Comparison of ENCODE assay signal across 22 cellular contexts in genomic region chr20:45365444-45365970, GRCh38. TPM values are rescaled to one million over a fixed set of nuclear protein-coding genes. Genes with fewer than 3 reads are reported as not detected.
DNase-seq lines count a peak whose midpoint lies in the region; ATAC-seq lines count a peak whose summit lies in the region.
"Had no signal": no experiment of that assay in that cellular context is flagged by ENCODE, and none has a peak within 500 bp of the region (broad histone marks: within the 10 kb centered on the region; RNA-seq: fewer than 3 reads in every experiment).

No MANE protein-coding gene starts in this region.

- H3K27me3 ChIP-seq in CD4-positive, CD25-positive, alpha-beta regulatory T cell (ENCODE audit: control insufficient read depth, insufficient read depth, low read length): no peaks in the 10 kb centered on the region
- H3K27me3 ChIP-seq in naive thymus-derived CD4-positive, alpha-beta T cell (ENCODE audit: control insufficient read depth in 2 of 2, insufficient read depth in 2 of 2, low read length in 2 of 2): no peaks in the 10 kb centered on the region

- POLR2A ChIA-PET in T-cell (lab: Charles Lee): interaction anchor here in 1 of 2 donors (1.1 kb wide), 2 partner anchors 42 to 53 kb away, joined by 3 read pairs; no protein-coding TSS in a partner anchor
- POLR2A ChIA-PET in naive thymus-derived CD4-positive, alpha-beta T cell (lab: Charles Lee): interaction anchor here (0.6 to 6.1 kb wide), 5 partner anchors 7 to 71 kb away, joined by 3 to 96 read pairs (median 55); partner anchors contain the start of gene PIGT

- no peaks in the 10 kb centered on the region for H3K9me3 Mint-ChIP-seq in CD4-positive, CD25-positive, alpha-beta regulatory T cell
- H3K9me3 Mint-ChIP-seq in T-cell: no peaks in the 10 kb centered on the region
- peaks cover 0 to 4% (median 0%) of the 10 kb centered on the region in 11 donors for H3K9me3 Mint-ChIP-seq in naive thymus-derived CD4-positive, alpha-beta T cell
- H3K9me3 Mint-ChIP-seq: activated T-cell treated with anti-CD3 and anti-CD28 coated beads, Interleukin-2, amount 50 U/mL, for 4 hours; dendritic cell treated with granulocyte-macrophage colony-stimulating factor and Interleukin-4, amounts not matched to agents 40 ng/mL and 50 ng/mL, for 4 days had no signal

- peaks cover 44% of the 10 kb centered on the region for H3K4me1 ChIP-seq in CD4-positive, CD25-positive, alpha-beta regulatory T cell (ENCODE audit: control insufficient read depth, insufficient read depth, low read length, poor library complexity, severe bottlenecking)
- H3K4me1 ChIP-seq in naive thymus-derived CD4-positive, alpha-beta T cell (ENCODE audit: control insufficient read depth in 2 of 2, insufficient read depth in 2 of 2, low read length in 2 of 2): peaks cover 36 to 41% of the 10 kb centered on the region in 2 donors

- peak overlapping the region; percentile 44 to 76 (median 52) for H3K4me3 Mint-ChIP-seq in CD4-positive, CD25-positive, alpha-beta regulatory T cell
- peak overlapping the region in 2 of 3 donors; percentile 6 to 29 for H3K4me3 Mint-ChIP-seq in T-cell
- peak overlapping the region in 9 of 10 donors; percentile 3 to 98 (median 55) for H3K4me3 Mint-ChIP-seq in naive thymus-derived CD4-positive, alpha-beta T cell
- H3K4me3 Mint-ChIP-seq: dendritic cell treated with granulocyte-macrophage colony-stimulating factor and Interleukin-4, amounts not matched to agents 40 ng/mL and 50 ng/mL, for 4 days had no signal

- H3K27ac ChIP-seq in CD4-positive, CD25-positive, alpha-beta regulatory T cell (ENCODE audit: insufficient read depth, low read length, poor library complexity, severe bottlenecking): no peak overlapping the region
- peak overlapping the region; percentile 26 for H3K27ac ChIP-seq in naive thymus-derived CD4-positive, alpha-beta T cell (ENCODE audit: low read depth, low read length)
- H3K27ac ChIP-seq: 22Rv1 had no signal

- no peak for ATAC-seq in CD4-positive, CD25-positive, alpha-beta regulatory T cell (ENCODE audit: low read depth in 2 of 2)
- ATAC-seq in T-cell (replicated peaks in 1 of 4): no peak
- no peak for ATAC-seq in naive thymus-derived CD4-positive, alpha-beta T cell
- ATAC-seq in GM19467 (IDR thresholded peaks at IDR 0.05; ENCODE audit: unreplicated experiment): no peak
- ATAC-seq: activated T-cell treated with anti-CD3 and anti-CD28 coated beads, Interleukin-2, amount 50 U/mL, for 4 hours had no signal

- H3K27me3 Mint-ChIP-seq in CD4-positive, CD25-positive, alpha-beta regulatory T cell: no peaks in the 10 kb centered on the region
- no peaks in the 10 kb centered on the region for H3K27me3 Mint-ChIP-seq in T-cell
- peaks cover 0 to 2% (median 0%) of the 10 kb centered on the region in 5 donors for H3K27me3 Mint-ChIP-seq in naive thymus-derived CD4-positive, alpha-beta T cell
- H3K27me3 Mint-ChIP-seq: dendritic cell treated with granulocyte-macrophage colony-stimulating factor and Interleukin-4, amounts not matched to agents 40 ng/mL and 50 ng/mL, for 4 days had no signal

- H3K27ac Mint-ChIP-seq in CD4-positive, CD25-positive, alpha-beta regulatory T cell: peak overlapping the region in 2 of 3 donors; percentile 41 to 68
- peak overlapping the region; percentile 32 to 53 for H3K27ac Mint-ChIP-seq in T-cell
- peak overlapping the region in 6 of 9 donors; percentile 39 to 68 (median 57) for H3K27ac Mint-ChIP-seq in naive thymus-derived CD4-positive, alpha-beta T cell
- H3K27ac Mint-ChIP-seq: dendritic cell treated with granulocyte-macrophage colony-stimulating factor and Interleukin-4, amounts not matched to agents 40 ng/mL and 50 ng/mL, for 4 days had no signal

- intact Hi-C loops in naive thymus-derived CD4-positive, alpha-beta T cell (cut with micrococcal nuclease): loop anchor here (10.0 kb wide), 1 partner anchor 401 kb away; the partner anchor contains the start of genes STK4 (in 2 of the 2) and TOMM34 (in 2 of the 2)

- H3K36me3 Mint-ChIP-seq in CD4-positive, CD25-positive, alpha-beta regulatory T cell: peaks cover 22% of the 10 kb centered on the region
- H3K36me3 Mint-ChIP-seq in T-cell: peaks cover 34% of the 10 kb centered on the region
- peaks cover 0 to 37% (median 6%) of the 10 kb centered on the region in 5 donors for H3K36me3 Mint-ChIP-seq in naive thymus-derived CD4-positive, alpha-beta T cell

- DNase-seq in NCI-H748 (lab: John Stamatoyannopoulos, UW; ENCODE audit: unreplicated experiment): peak; percentile 6
- DNase-seq in NCI-H748 treated with DMSO at 0.1 percent for 48 hours (lab: John Stamatoyannopoulos, UW): no peak
- DNase-seq in CD4-positive, CD25-positive, alpha-beta regulatory T cell: no peak
- no peak for DNase-seq in T-cell
- DNase-seq in naive thymus-derived CD4-positive, alpha-beta T cell: peak in 1 of 9 donors; percentile 15
- no peak for DNase-seq in amygdala (lab: John Stamatoyannopoulos, UW)
- DNase-seq in DMS79 (lab: John Stamatoyannopoulos, UW): no peak
- DNase-seq: activated T-cell treated with anti-CD3 and anti-CD28 coated beads, Interleukin-2, amount 50 U/mL, for 4 hours; DMS 273 treated with DMSO at 0.1 percent for 48 hours; NCI-H1417; NCI-H2171 treated with DMSO at 0.1 percent for 48 hours; NCI-H82; posterior cingulate gyrus; stimulated activated CD4-positive, alpha-beta T cell treated with anti-CD3 and anti-CD28 coated beads, Interleukin-2, amount 100 ng/mL, for 24 hours; T-helper 9 cell had no signal

- no peaks in the 10 kb centered on the region for H3K9me3 ChIP-seq in CD4-positive, CD25-positive, alpha-beta regulatory T cell (ENCODE audit: control insufficient read depth in 2 of 2, low read length in 2 of 2)
- H3K9me3 ChIP-seq in naive thymus-derived CD4-positive, alpha-beta T cell (ENCODE audit: control insufficient read depth in 2 of 3, low read length in 3 of 3): no peaks in the 10 kb centered on the region

- peaks cover 17 to 62% (median 43%) of the 10 kb centered on the region in 4 donors for H3K4me1 Mint-ChIP-seq in CD4-positive, CD25-positive, alpha-beta regulatory T cell
- peaks cover 59 to 61% (median 60%) of the 10 kb centered on the region in 3 donors for H3K4me1 Mint-ChIP-seq in T-cell
- H3K4me1 Mint-ChIP-seq in naive thymus-derived CD4-positive, alpha-beta T cell: peaks cover 32 to 65% (median 61%) of the 10 kb centered on the region in 7 donors

- peaks cover 26% of the 10 kb centered on the region for H3K36me3 ChIP-seq in CD4-positive, CD25-positive, alpha-beta regulatory T cell (ENCODE audit: control insufficient read depth, insufficient read depth, low read length)
- peaks cover 0 to 46% (median 17%) of the 10 kb centered on the region in 3 experiments for H3K36me3 ChIP-seq in naive thymus-derived CD4-positive, alpha-beta T cell (ENCODE audit: control insufficient read depth in 2 of 3, insufficient read depth in 3 of 3, low read length in 3 of 3)

- CTCF ChIA-PET in T-cell (lab: Charles Lee): interaction anchor here (0.6 to 1.6 kb wide), 2 partner anchors 8 to 405 kb away, joined by 3 to 4 read pairs; no protein-coding TSS in a partner anchor
- CTCF ChIA-PET in naive thymus-derived CD4-positive, alpha-beta T cell (lab: Charles Lee): interaction anchor here (1.0 to 9.2 kb wide), 4 partner anchors 9 to 406 kb away, joined by 3 to 146 read pairs (median 6); no protein-coding TSS in a partner anchor

- no peak overlapping the region for H3K4me3 ChIP-seq in CD4-positive, CD25-positive, alpha-beta regulatory T cell (ENCODE audit: low read depth, low read length)
- no peak overlapping the region for H3K4me3 ChIP-seq in naive thymus-derived CD4-positive, alpha-beta T cell (ENCODE audit: low read length)

RNA-seq across cellular contexts. Expression of gene SYS1, which starts 2.6 kb away (rescaled TPM):
- 94.2 TPM for total RNA-seq in CD4-positive, CD25-positive, alpha-beta regulatory T cell
- 10 to 100 TPM; 38.4 to 54.3 (median 42.0) TPM for polyA plus RNA-seq in CD4-positive, CD25-positive, alpha-beta regulatory T cell
- total RNA-seq in T-cell: 10 to 100 TPM; 53.1 to 86.9 (median 58.2) TPM
- 100 to 1,000 TPM in 1 of 5 experiments, 10 to 100 TPM in 4; 23.9 to 111 (median 67.1) TPM for total RNA-seq in naive thymus-derived CD4-positive, alpha-beta T cell
- polyA plus RNA-seq in naive thymus-derived CD4-positive, alpha-beta T cell: 10 to 100 TPM; 34.5 to 42.3 TPM

RNA-seq across cellular contexts. Expression of gene TP53TG5, which starts 12.6 kb away (rescaled TPM):
- not detected for total RNA-seq in CD4-positive, CD25-positive, alpha-beta regulatory T cell
- under 1 TPM; 0.18 to 0.56 (median 0.23) TPM for polyA plus RNA-seq in CD4-positive, CD25-positive, alpha-beta regulatory T cell
- total RNA-seq in T-cell: under 1 TPM in 3 of 5 donors, not detected in 2; 0.10 to 0.23 (median 0.16) TPM
- total RNA-seq in naive thymus-derived CD4-positive, alpha-beta T cell: under 1 TPM in 3 of 5 experiments, not detected in 2; 0.19 to 0.48 (median 0.46) TPM
- polyA plus RNA-seq in naive thymus-derived CD4-positive, alpha-beta T cell: under 1 TPM; 0.14 to 0.24 TPM
- total RNA-seq: activated T-cell treated with anti-CD3 and anti-CD28 coated beads, Interleukin-2, amount 50 U/mL, for 4 hours; bronchial epithelial cell; endothelial cell of umbilical vein; lower leg skin; skeletal muscle tissue had no signal
- polyA plus RNA-seq: endothelial cell of umbilical vein had no signal

RNA-seq across cellular contexts. Expression of gene SDC4, which starts 17.3 kb away (rescaled TPM):
- total RNA-seq in CD4-positive, CD25-positive, alpha-beta regulatory T cell: 8.2 TPM
- polyA plus RNA-seq in CD4-positive, CD25-positive, alpha-beta regulatory T cell: 1 to 10 TPM; 2.2 to 6.3 (median 3.7) TPM
- 1 to 10 TPM in 4 of 5 donors, under 1 TPM in 1; 0.68 to 4.4 (median 3.5) TPM for total RNA-seq in T-cell
- 10 to 100 TPM in 1 of 5 experiments, 1 to 10 TPM in 1, under 1 TPM in 3; 0.38 to 46.7 (median 0.56) TPM for total RNA-seq in naive thymus-derived CD4-positive, alpha-beta T cell
- polyA plus RNA-seq in naive thymus-derived CD4-positive, alpha-beta T cell: under 1 TPM in 1 of 2 donors, not detected in 1; 0.21 TPM

RNA-seq across cellular contexts. Expression of gene DBNDD2, which starts 42.6 kb away (rescaled TPM):
- 15.1 TPM for total RNA-seq in CD4-positive, CD25-positive, alpha-beta regulatory T cell
- 10 to 100 TPM; 19.5 to 23.5 (median 21.7) TPM for polyA plus RNA-seq in CD4-positive, CD25-positive, alpha-beta regulatory T cell
- 10 to 100 TPM; 10.1 to 16.8 (median 14.8) TPM for total RNA-seq in T-cell
- 10 to 100 TPM; 12.2 to 22.7 (median 16.3) TPM for total RNA-seq in naive thymus-derived CD4-positive, alpha-beta T cell
- polyA plus RNA-seq in naive thymus-derived CD4-positive, alpha-beta T cell: 10 to 100 TPM; 15.3 to 22.9 TPM

RNA-seq across cellular contexts. Expression of gene PIGT, which starts 50.4 kb away (rescaled TPM):
- 137 TPM for total RNA-seq in CD4-positive, CD25-positive, alpha-beta regulatory T cell
- polyA plus RNA-seq in CD4-positive, CD25-positive, alpha-beta regulatory T cell: 100 to 1,000 TPM in 1 of 4 donors, 10 to 100 TPM in 3; 80.3 to 102 (median 91.7) TPM
- 100 to 1,000 TPM in 2 of 5 donors, 10 to 100 TPM in 3; 76.6 to 140 (median 79.4) TPM for total RNA-seq in T-cell
- 100 to 1,000 TPM in 1 of 5 experiments, 10 to 100 TPM in 4; 78.7 to 140 (median 85.0) TPM for total RNA-seq in naive thymus-derived CD4-positive, alpha-beta T cell
- 10 to 100 TPM; 82.7 to 98.9 TPM for polyA plus RNA-seq in naive thymus-derived CD4-positive, alpha-beta T cell
